ENCODE assay signal across 22 cellular contexts in the genomic region with DNA sequence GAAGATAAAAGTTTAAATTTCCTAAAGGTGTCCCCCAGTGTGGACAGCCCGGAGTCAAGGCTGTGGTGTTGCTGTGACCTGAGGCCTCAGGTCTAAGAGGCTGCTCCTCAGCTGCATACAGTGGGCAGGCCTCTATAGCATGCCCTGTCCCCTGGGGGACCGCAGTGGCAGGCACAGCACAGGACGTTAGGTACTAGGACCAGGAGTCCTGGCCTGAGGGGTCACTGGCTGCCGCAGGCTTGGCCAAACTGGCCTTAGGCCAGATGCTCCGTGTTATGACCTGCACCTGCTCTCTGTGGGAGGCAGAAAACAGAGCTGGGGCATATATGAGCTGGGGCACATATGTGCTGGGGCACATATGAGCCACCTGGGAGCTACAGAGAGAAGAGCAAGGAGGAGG. TPM values are rescaled to one million over a fixed set of nuclear protein-coding genes. Genes with fewer than 3 reads are reported as not detected.
DNase-seq lines count a peak whose midpoint lies in the region; ATAC-seq and TF ChIP-seq lines count a peak whose summit lies in the region.
"Had no signal": no experiment of that assay in that cellular context is flagged by ENCODE, and none has a peak within 500 bp of the region (broad histone marks: within the 10 kb centered on the region; RNA-seq: fewer than 3 reads in every experiment).

No MANE protein-coding gene starts in this region.

- H3K4me3 ChIP-seq in DND-41 (ENCODE audit: low read depth in 1 of 2, low read length in 2 of 2) (no peak overlapping the region), endodermal cell (ENCODE audit: low read length) (no peak overlapping the region), neuronal stem cell (ENCODE audit: low read length in 2 of 2) (no peak overlapping the region)
- H3K4me3 ChIP-seq: GM23248 had no signal

- H3K36me3 ChIP-seq in DND-41 (ENCODE audit: insufficient read depth, low read length), result no peaks in the 10 kb centered on the region
- H3K36me3 ChIP-seq in endodermal cell (ENCODE audit: control insufficient read depth, insufficient read depth, low read length), result no peaks in the 10 kb centered on the region
- no peaks in the 10 kb centered on the region for H3K36me3 ChIP-seq in neuronal stem cell (replicated peaks in 1 of 2; ENCODE audit: control insufficient read depth in 2 of 2, insufficient read depth in 2 of 2, low read length in 2 of 2)

- H2BK15ac ChIP-seq in neuronal stem cell (ENCODE audit: low read length), result no peak overlapping the region

- no peak overlapping the region for H3K4me3 Mint-ChIP-seq in endodermal cell
- no peak overlapping the region for H3K4me3 Mint-ChIP-seq in CD4-positive, alpha-beta T cell
- H3K4me3 Mint-ChIP-seq: B cell; CD4-positive, alpha-beta memory T cell had no signal

- H3K27ac ChIP-seq in DND-41 (ENCODE audit: low read length), result no peak overlapping the region
- peak overlapping the region; percentile 58 for H3K27ac ChIP-seq in endodermal cell (ENCODE audit: low read depth, low read length)
- no peak overlapping the region for H3K27ac ChIP-seq in neuronal stem cell (replicated peaks; ENCODE audit: low read length)
- no peak overlapping the region for H3K27ac ChIP-seq in CD4-positive, alpha-beta T cell (ENCODE audit: low read depth, low read length)
- H3K27ac ChIP-seq: 22Rv1, GM23248 had no signal

- H3K9me3 Mint-ChIP-seq in endodermal cell, result no peaks in the 10 kb centered on the region
- H3K9me3 Mint-ChIP-seq in CD4-positive, alpha-beta T cell, result no peaks in the 10 kb centered on the region
- H3K9me3 Mint-ChIP-seq: CD4-positive, alpha-beta memory T cell had no signal

- H3K23ac ChIP-seq in neuronal stem cell (ENCODE audit: low read depth, low read length, poor library complexity), result no peak overlapping the region

- CTCF ChIA-PET in CD4-positive, alpha-beta T cell (lab: Charles Lee), result no interaction called here

- peaks cover 8% of the 10 kb centered on the region for H3K27me3 Mint-ChIP-seq in endodermal cell (ENCODE audit: insufficient read depth)
- H3K27me3 Mint-ChIP-seq in CD4-positive, alpha-beta T cell, result peaks cover 16% of the 10 kb centered on the region

- no peaks in the 10 kb centered on the region for H3K36me3 Mint-ChIP-seq in endodermal cell (ENCODE audit: low read depth)
- no peaks in the 10 kb centered on the region for H3K36me3 Mint-ChIP-seq in CD4-positive, alpha-beta T cell (ENCODE audit: low read depth)
- H3K36me3 Mint-ChIP-seq: CD4-positive, alpha-beta memory T cell had no signal

- TF ChIP-seq CTCF in DND-41 (IDR thresholded peaks at IDR 0.05; ENCODE audit: borderline replicate concordance, extremely low read depth, low read length, poor library complexity, severe bottlenecking) (no peak), endodermal cell (conservative IDR thresholded peaks at IDR 0.05) (no peak)
- TF ChIP-seq CTCF in CD4-positive, alpha-beta T cell (IDR thresholded peaks at IDR 0.05), result no peak

- no peak overlapping the region for H3K14ac ChIP-seq in neuronal stem cell (ENCODE audit: low read length)

- H3K4me2 ChIP-seq in DND-41 (ENCODE audit: insufficient read depth, low read length) (no peak overlapping the region), neuronal stem cell (ENCODE audit: insufficient read depth, low read length, poor library complexity, severe bottlenecking) (no peak overlapping the region)

- H2AFZ ChIP-seq in DND-41 (ENCODE audit: low read depth, low read length), result no peak overlapping the region
- peak overlapping the region; percentile 73 for H2AFZ ChIP-seq in neuronal stem cell (ENCODE audit: low read length)
- H2AFZ ChIP-seq: GM23248 had no signal

- no peaks in the 10 kb centered on the region for H3K79me1 ChIP-seq in neuronal stem cell (ENCODE audit: low read depth, low read length)

- H2BK12ac ChIP-seq in neuronal stem cell (ENCODE audit: low read length), result no peak overlapping the region

- H3K27ac Mint-ChIP-seq in endodermal cell, result no peak overlapping the region
- H3K27ac Mint-ChIP-seq in CD4-positive, alpha-beta T cell, result no peak overlapping the region
- H3K27ac Mint-ChIP-seq: B cell; CD4-positive, alpha-beta memory T cell had no signal

- H3K4ac ChIP-seq in neuronal stem cell (ENCODE audit: low read length), result no peak overlapping the region

- no peaks in the 10 kb centered on the region for H3K4me1 Mint-ChIP-seq in endodermal cell
- no peaks in the 10 kb centered on the region for H3K4me1 Mint-ChIP-seq in CD4-positive, alpha-beta T cell (ENCODE audit: low read depth)
- H3K4me1 Mint-ChIP-seq: B cell had no signal

- H3K4me1 ChIP-seq in DND-41 (ENCODE audit: insufficient read depth, low read length) (no peaks in the 10 kb centered on the region), endodermal cell (ENCODE audit: control insufficient read depth, insufficient read depth, low read length) (no peaks in the 10 kb centered on the region), neuronal stem cell (ENCODE audit: control insufficient read depth in 2 of 2, insufficient read depth in 1 of 2, low read depth in 1 of 2, low read length in 2 of 2) (peaks cover 7 to 9% of the 10 kb centered on the region in 2 donors)

- POLR2A ChIA-PET in CD4-positive, alpha-beta T cell (lab: Charles Lee), result no interaction called here

- H4K8ac ChIP-seq in neuronal stem cell (ENCODE audit: low read depth, low read length), result no peak overlapping the region

- peak overlapping the region; percentile 24 for H3K18ac ChIP-seq in neuronal stem cell (ENCODE audit: low read length)

- H3K27me3 ChIP-seq in DND-41 (ENCODE audit: insufficient read depth, low read length, poor library complexity) (peaks cover 3% of the 10 kb centered on the region), endodermal cell (ENCODE audit: control insufficient read depth, insufficient read depth, low read length, poor library complexity, severe bottlenecking) (no peaks in the 10 kb centered on the region), neuronal stem cell (ENCODE audit: control insufficient read depth in 3 of 3, insufficient read depth in 3 of 3, low read depth in 1 of 3, low read length in 3 of 3) (peaks cover 0 to 2% (median 0%) of the 10 kb centered on the region in 3 experiments)
- peaks cover 2% of the 10 kb centered on the region for H3K27me3 ChIP-seq in CD4-positive, alpha-beta T cell (ENCODE audit: control insufficient read depth, insufficient read depth, low read length)

- no peak overlapping the region for H3K9ac ChIP-seq in DND-41 (ENCODE audit: low read depth, low read length)
- no peak overlapping the region for H3K9ac ChIP-seq in endodermal cell (ENCODE audit: extremely low read depth, low read length, poor library complexity, severe bottlenecking)
- H3K9ac ChIP-seq in neuronal stem cell (ENCODE audit: low read depth, low read length, poor library complexity), result no peak overlapping the region
- H3K9ac ChIP-seq: GM23248 had no signal

- DNase-seq in NCI-H146 (lab: John Stamatoyannopoulos, UW) (peak; percentile 18), NCI-H146 treated with DMSO at 0.1 percent for 48 hours (lab: John Stamatoyannopoulos, UW; ENCODE audit: unreplicated experiment) (no peak), DND-41 (no peak), endodermal cell (no peak), neuronal stem cell (ENCODE audit: low spot score) (no peak), cortex of kidney (lab: John Stamatoyannopoulos, UW) (no peak)
- no peak for DNase-seq in CD4-positive, alpha-beta T cell
- DNase-seq: CD4-positive, alpha-beta memory T cell; DMS79 treated with DMSO at 0.1 percent for 48 hours; GM23248; NCI-H2029; NCI-H2171 treated with DMSO at 0.1 percent for 48 hours; NCI-H748 treated with DMSO at 0.1 percent for 48 hours; OCI-M1 had no signal

- H4K91ac ChIP-seq in neuronal stem cell (ENCODE audit: low read depth, low read length, poor library complexity), result no peak overlapping the region

- H4K20me1 ChIP-seq in DND-41 (ENCODE audit: insufficient read depth, low read length), result no peaks in the 10 kb centered on the region

- H2BK5ac ChIP-seq in neuronal stem cell (ENCODE audit: low read length), result no peak overlapping the region

- 85% methylated on average over 5 of the region's 5 CpGs; no CpG with 5 or more reads in 1 of the 2 experiments for WGBS in endodermal cell (ENCODE audit: insufficient coverage in 1 of 2, insufficient read length in 1 of 2), 2 experiments
- WGBS in neuronal stem cell (ENCODE audit: extremely low coverage in 2 of 2, insufficient read length in 2 of 2, insufficient replicate concordance in 1 of 2), 2 donors, result no CpG with 5 or more reads among the region's 5 CpGs

- peak overlapping the region; percentile 33 for H2AK5ac ChIP-seq in neuronal stem cell (ENCODE audit: low read depth, low read length)

- H2BK120ac ChIP-seq in neuronal stem cell (ENCODE audit: low read depth, low read length), result no peak overlapping the region

- no peaks in the 10 kb centered on the region for H3K9me3 ChIP-seq in DND-41 (ENCODE audit: insufficient read depth, low read length, severe bottlenecking)
- H3K9me3 ChIP-seq in endodermal cell (ENCODE audit: control insufficient read depth, low read length), result no peaks in the 10 kb centered on the region
- no peaks in the 10 kb centered on the region for H3K9me3 ChIP-seq in neuronal stem cell (replicated peaks in 1 of 2; ENCODE audit: control insufficient read depth in 2 of 2, insufficient read depth in 1 of 2, low read depth in 1 of 2, low read length in 2 of 2)
- H3K9me3 ChIP-seq in CD4-positive, alpha-beta T cell (ENCODE audit: control insufficient read depth, low read length), result no peaks in the 10 kb centered on the region

- ATAC-seq in DND-41 (ENCODE audit: insufficient read depth, low read depth), result peak; percentile 29; the same call in 1 of the 3 replicates
- ATAC-seq in GM21529 (IDR thresholded peaks at IDR 0.05; ENCODE audit: unreplicated experiment), result no peak
- ATAC-seq in CD4-positive, alpha-beta T cell (ENCODE audit: poor library complexity), result no peak
- ATAC-seq: HCT116 had no signal

- intact Hi-C loops in CD4-positive, alpha-beta T cell (cut with DNase I, micrococcal nuclease), result no loop called here

- no peaks in the 10 kb centered on the region for H3K79me2 ChIP-seq in DND-41 (ENCODE audit: insufficient read depth, low read length)

RNA-seq across cellular contexts. Expression of gene MAL, which starts 21.2 kb away (rescaled TPM):
- total RNA-seq in endodermal cell, result not detected
- polyA plus RNA-seq in endodermal cell (2013, experiment 1 of 2), result 10.1 TPM
- 9.4 TPM for polyA plus RNA-seq in endodermal cell (2013, experiment 2 of 2)
- polyA plus RNA-seq in neuronal stem cell (2013, experiment 1 of 2), result 0.18 TPM
- polyA plus RNA-seq in neuronal stem cell (2013, experiment 2 of 2), result 0.19 TPM
- 100 to 1,000 TPM; 101 to 102 TPM for total RNA-seq in CD4-positive, alpha-beta T cell
- total RNA-seq: GM23248, HT1080, NCI-H460, RPMI7951 had no signal
- polyA plus RNA-seq: AG04450, GM23248 had no signal

Comparison
In these comparisons a context has a peak if more than half of its experiments do, and no peak if none do; other contexts are left out.
1. RNA of gene MAL, which starts 21.2 kb away (total RNA-seq): 101 to 102 TPM in CD4-positive, alpha-beta T cell; not detected in endodermal cell; every median in the first group is over 100 times any median in the second.